1 cellular context compared by ENCODE assay signal in the genomic region with DNA sequence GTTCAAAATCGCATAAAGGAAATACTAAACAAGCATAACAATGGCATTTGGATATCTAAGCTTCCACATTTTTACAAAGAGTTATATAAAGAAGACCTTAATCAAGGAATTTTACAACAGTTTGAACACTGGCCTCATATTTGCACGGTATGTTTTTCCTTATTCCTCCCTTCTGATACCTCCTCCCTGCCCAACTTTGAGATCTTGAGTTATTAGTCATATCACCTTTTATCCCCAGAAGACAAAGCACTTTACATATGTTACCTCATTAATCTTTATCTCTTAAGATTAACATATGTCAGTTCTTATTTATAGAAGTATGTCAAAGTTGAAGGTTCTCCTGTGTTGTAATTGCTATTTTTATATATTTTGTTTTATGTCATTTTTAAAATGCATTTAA.
TF ChIP-seq lines count a peak whose summit lies in the region.

No MANE protein-coding gene starts in this region.

TF ChIP-seq in endothelial cell of umbilical vein, 7 proteins besides CTCF, POLR2A, EP300 and RAD21:
- TF ChIP-seq POLR2AphosphoS5 (IDR thresholded peaks at IDR 0.05; ENCODE audit: insufficient read depth, low read depth, low read length) (no peak), MYC (IDR thresholded peaks at IDR 0.05; ENCODE audit: low read depth, low read length) (no peak), EZH2 (IDR thresholded peaks at IDR 0.05; ENCODE audit: borderline replicate concordance, low read depth, low read length, severe bottlenecking) (no peak), JUN (IDR thresholded peaks at IDR 0.05; ENCODE audit: borderline replicate concordance, insufficient read depth, insufficient read length, low read depth) (peak; percentile 10), FOS (IDR thresholded peaks at IDR 0.05; ENCODE audit: borderline replicate concordance, insufficient read depth, low read length) (no peak)
